ENCODE assay signal across 19 cellular contexts in the genomic region with DNA sequence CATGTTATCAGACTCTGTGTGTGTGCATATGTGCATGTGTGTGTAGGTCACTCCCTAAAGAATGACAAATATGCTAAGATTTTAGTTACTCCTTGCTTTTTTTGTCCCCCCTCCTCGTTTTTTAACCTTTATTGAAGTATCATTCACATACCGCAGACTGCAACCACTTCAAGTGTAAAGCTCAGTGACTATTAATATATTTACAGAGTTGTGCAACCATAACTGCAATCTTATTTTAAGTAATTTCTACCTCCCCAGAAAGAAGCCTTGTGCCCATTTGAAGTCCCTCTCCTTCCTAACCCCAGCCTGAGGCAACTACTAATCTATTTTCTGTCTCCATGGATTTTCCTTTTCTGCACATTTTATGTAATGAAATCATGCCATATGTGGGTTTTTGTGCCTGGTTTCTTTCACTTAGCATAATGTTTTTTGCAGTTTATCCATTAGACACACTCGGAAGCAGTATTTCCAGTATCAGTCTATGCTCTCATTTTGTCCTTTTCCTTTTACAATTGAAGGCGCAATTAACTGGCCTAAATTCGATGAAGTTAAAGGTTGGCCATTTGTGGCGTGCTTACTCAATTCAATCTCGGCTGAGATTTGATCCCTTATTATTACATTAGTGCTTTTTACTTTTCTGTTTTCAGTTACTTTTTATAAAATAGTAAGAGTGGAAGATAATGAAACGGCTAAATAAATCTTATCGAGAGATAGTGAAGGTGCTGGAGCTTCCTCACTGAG.
DNase-seq lines count a peak whose midpoint lies in the region; ATAC-seq and TF ChIP-seq lines count a peak whose summit lies in the region.
"Had no signal": no experiment of that assay in that cellular context is flagged by ENCODE, and none has a peak within 500 bp of the region (broad histone marks: within the 10 kb centered on the region; RNA-seq: fewer than 3 reads in every experiment).

No MANE protein-coding gene starts in this region.

- ATAC-seq in Right ventricle myocardium superior (ENCODE audit: poor library complexity) = peak; percentile 38
- no peak for ATAC-seq in left ventricle myocardium superior
- ATAC-seq in left lung = peak; percentile 70
- ATAC-seq in GM21526 (IDR thresholded peaks at IDR 0.05; ENCODE audit: low FRiP score, unreplicated experiment) = no peak
- no peak for ATAC-seq in GM18870 (IDR thresholded peaks at IDR 0.05; ENCODE audit: unreplicated experiment)
- ATAC-seq: CD8-positive, alpha-beta T cell; HCT116 had no signal

- intact Hi-C loops in Right ventricle myocardium superior (cut with DNase I) = no loop called here
- intact Hi-C loops in left ventricle myocardium superior (cut with micrococcal nuclease) = no loop called here
- intact Hi-C loops in left lung (cut with DNase I) = no loop called here
- intact Hi-C loops in esophagus squamous epithelium (cut with DNase I) = no loop called here

- no peak for TF ChIP-seq CTCF in WERI-Rb-1 (IDR thresholded peaks at IDR 0.05; ENCODE audit: low read depth, low read length)
- no peak for TF ChIP-seq CTCF in left lung (IDR thresholded peaks at IDR 0.05)
- TF ChIP-seq CTCF in esophagus squamous epithelium (IDR thresholded peaks at IDR 0.05) = no peak

- peaks cover 0 to 8% of the 10 kb centered on the region in 2 donors for H3K4me1 ChIP-seq in left lung
- H3K4me1 ChIP-seq in esophagus squamous epithelium = no peaks in the 10 kb centered on the region
- H3K4me1 ChIP-seq: BLaER1, Caco-2 had no signal

- H3K36me3 ChIP-seq in WERI-Rb-1 (no peaks in the 10 kb centered on the region), left lung (no peaks in the 10 kb centered on the region), esophagus squamous epithelium (no peaks in the 10 kb centered on the region)
- H3K36me3 ChIP-seq: BLaER1 had no signal

- H3K9me3 ChIP-seq in WERI-Rb-1 (ENCODE audit: severe bottlenecking) (no peaks in the 10 kb centered on the region), left lung (no peaks in the 10 kb centered on the region), esophagus squamous epithelium (no peaks in the 10 kb centered on the region)
- H3K9me3 ChIP-seq: BLaER1, Caco-2 had no signal

- H3K4me3 ChIP-seq in WERI-Rb-1 (ENCODE audit: low read depth, low read length) (no peak overlapping the region), left lung (no peak overlapping the region), esophagus squamous epithelium (no peak overlapping the region)
- H3K4me3 ChIP-seq: BLaER1, GM23248 had no signal

- no peak for TF ChIP-seq POLR2A in esophagus squamous epithelium (IDR thresholded peaks at IDR 0.05)

- 67 to 76% methylated on average over 9 of the region's 9 CpGs for WGBS in esophagus squamous epithelium, 2 donors

- no peaks in the 10 kb centered on the region for H3K27me3 ChIP-seq in WERI-Rb-1 (ENCODE audit: insufficient read depth, low read depth, severe bottlenecking)
- no peaks in the 10 kb centered on the region for H3K27me3 ChIP-seq in left lung
- no peaks in the 10 kb centered on the region for H3K27me3 ChIP-seq in esophagus squamous epithelium
- H3K27me3 ChIP-seq: BLaER1 had no signal

- peak overlapping the region; percentile 88; the same call in 1 of the 2 replicates for H3K27ac ChIP-seq in WERI-Rb-1
- H3K27ac ChIP-seq in left lung = no peak overlapping the region
- H3K27ac ChIP-seq in esophagus squamous epithelium = no peak overlapping the region
- H3K27ac ChIP-seq: 22Rv1, BLaER1, C4-2B, GM23248 had no signal

- DNase-seq in Right ventricle myocardium superior = no peak
- no peak for DNase-seq in left ventricle myocardium superior
- DNase-seq in WERI-Rb-1 = no peak
- no peak for DNase-seq in left lung
- DNase-seq in esophagus squamous epithelium (lab: John Stamatoyannopoulos, UW) = no peak
- no peak for DNase-seq in HCEC 1CT
- DNase-seq: Caco-2; CD4-positive, CD25-positive, alpha-beta regulatory T cell; CD8-positive, alpha-beta T cell; DMS153; GF-D8; GM23248; H7 had no signal

Comparison
In these comparisons a context has a peak if more than half of its experiments do, and no peak if none do; other contexts are left out.
1. ATAC-seq: peak in Right ventricle myocardium superior (single experiment) and left lung (single experiment); none in left ventricle myocardium superior (single experiment), GM21526 (single experiment) and GM18870 (single experiment).